In genomic region chr4:129453524-129453923, GRCh38 we compare ENCODE assay signal across 13 cellular contexts.
"Had no signal": no experiment of that assay in that cellular context is flagged by ENCODE, and none has a peak within 500 bp of the region (broad histone marks: within the 10 kb centered on the region; RNA-seq: fewer than 3 reads in every experiment).

No MANE protein-coding gene starts in this region.

- ATAC-seq: natural killer cell; stimulated activated naive CD8-positive, alpha-beta T cell treated with anti-CD3 and anti-CD28 coated beads, Interleukin-15, Interleukin-2, amounts not matched to agents 100 U/mL and 50 U/mL, for 24 hours had no signal

- DNase-seq: activated CD4-positive, alpha-beta T cell treated with anti-CD3 and anti-CD28 coated beads for 1 hour; activated CD4-positive, alpha-beta T cell treated with anti-CD3 and anti-CD28 coated beads, Interleukin-2, amount 50 U/mL, for 48 hours; activated naive CD8-positive, alpha-beta T cell treated with anti-CD3 and anti-CD28 coated beads, Interleukin-2, amount 10 ng/mL, durations not matched to agents 7 days and 5 days; activated T-cell treated with anti-CD3 and anti-CD28 coated beads, Interleukin-2, amount 50 U/mL, for 48 hours; foreskin melanocyte; head of caudate nucleus; mammary epithelial cell; natural killer cell; nucleus accumbens; stimulated activated CD4-positive, alpha-beta T cell treated with anti-CD3 and anti-CD28 coated beads, Interleukin-4, amount 100 ng/mL, for 1 hour; stimulated activated CD8-positive, alpha-beta memory T cell treated with anti-CD3 and anti-CD28 coated beads, Interleukin-4, amount 100 ng/mL, for 48 hours; stimulated activated naive CD8-positive, alpha-beta T cell treated with anti-CD3 and anti-CD28 coated beads, Interleukin-15, Interleukin-2, amounts not matched to agents 100 U/mL and 50 U/mL, for 24 hours; T1000 had no signal
